In the genomic region with DNA sequence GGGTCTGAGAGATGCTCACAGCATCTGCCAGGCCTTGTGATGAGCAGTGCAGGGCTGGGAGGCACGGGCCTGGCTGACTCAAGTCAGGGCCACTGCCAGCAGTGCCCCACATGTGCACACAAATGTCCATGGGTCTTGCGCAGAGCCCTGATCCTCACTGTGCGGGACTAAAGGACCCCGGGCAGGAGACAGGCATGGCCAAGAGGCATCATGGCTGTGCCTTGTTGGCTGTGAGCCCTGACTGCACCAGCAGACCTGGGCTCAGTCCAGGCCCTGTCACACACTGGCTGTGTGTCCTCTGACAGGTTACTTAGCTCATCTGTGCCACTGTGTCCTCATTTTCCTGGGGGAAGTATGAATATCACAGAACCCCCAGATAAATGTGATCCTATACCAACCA, we compare ENCODE assay signal across 22 cellular contexts. TPM values are rescaled to one million over a fixed set of nuclear protein-coding genes. Genes with fewer than 3 reads are reported as not detected.
"Had no signal": no experiment of that assay in that cellular context is flagged by ENCODE, and none has a peak within 500 bp of the region (broad histone marks: within the 10 kb centered on the region; RNA-seq: fewer than 3 reads in every experiment).

No MANE protein-coding gene starts in this region.

- H3K27me3 ChIP-seq: ovary, right atrium auricular region, testis had no signal

- ATAC-seq: activated naive CD8-positive, alpha-beta T cell treated with anti-CD3 and anti-CD28 coated beads, Interleukin-2, amount 50 U/mL, for 24 hours; activated T-cell treated with anti-CD3 and anti-CD28 coated beads, Interleukin-2, amount 50 U/mL, for 4 hours; activated T-helper 17 cell treated with anti-CD3 and anti-CD28 coated beads, Interleukin-2, amount 50 U/mL, for 72 hours; SK-N-SH treated with all-trans-retinoic acid at 6 μM for 48 hours; T-helper 17 cell had no signal

- H3K27ac ChIP-seq: coronary artery, ovary, right atrium auricular region, spleen, testis, WERI-Rb-1 had no signal

- DNase-seq: activated CD4-positive, alpha-beta memory T cell treated with anti-CD3 and anti-CD28 coated beads, Interleukin-2, amount 10 ng/mL, durations not matched to agents 7 days and 5 days; activated CD4-positive, alpha-beta T cell treated with anti-CD3 and anti-CD28 coated beads, Interleukin-2, amount 10 ng/mL, durations not matched to agents 24 days and 14 days; activated CD4-positive, CD25-positive, alpha-beta regulatory T cell treated with anti-CD3 and anti-CD28 coated beads, Interleukin-2, amount 50 U/mL, for 72 hours; activated gamma-delta T cell treated with Interleukin-2 at 50 U/mL for 16 hours; activated naive CD8-positive, alpha-beta T cell treated with anti-CD3 and anti-CD28 coated beads, Interleukin-2, amount 50 U/mL, for 24 hours; activated T-cell treated with anti-CD3 and anti-CD28 coated beads, Interleukin-2, amount 50 U/mL, for 4 hours; cerebellar nuclear complex; mammary epithelial cell; naive B cell; nephron progenitor cell; ovary; spleen; stimulated activated naive CD4-positive, alpha-beta T cell; T-helper 17 cell; T1000; testis; trophoblast cell; WERI-Rb-1 had no signal

- H3K36me3 ChIP-seq: ovary, right atrium auricular region, spleen, WERI-Rb-1 had no signal

- H3K4me1 ChIP-seq: right atrium auricular region, spleen, testis had no signal

- H3K9me3 ChIP-seq: ovary, right atrium auricular region, spleen, testis had no signal

- H3K4me3 ChIP-seq: coronary artery, ovary, right atrium auricular region, spleen, testis had no signal

RNA-seq across cellular contexts. Expression of a gene that starts 4.0 kb away (rescaled TPM):
- total RNA-seq: activated CD4-positive, alpha-beta memory T cell treated with anti-CD3 and anti-CD28 coated beads, Interleukin-2, amount 10 ng/mL, durations not matched to agents 7 days and 5 days; activated CD4-positive, alpha-beta T cell treated with anti-CD3 and anti-CD28 coated beads, Interleukin-2, amount 10 ng/mL, durations not matched to agents 24 days and 14 days; activated T-cell treated with anti-CD3 and anti-CD28 coated beads, Interleukin-2, amount 50 U/mL, for 4 hours; activated T-helper 17 cell treated with anti-CD3 and anti-CD28 coated beads, Interleukin-2, amount 50 U/mL, for 72 hours; T-helper 17 cell had no signal
